ENCODE assay signal across 16 cellular contexts in genomic region chr3:195159117-195159818, GRCh38.
DNase-seq lines count a peak whose midpoint lies in the region; ATAC-seq, FAIRE-seq and TF ChIP-seq lines count a peak whose summit lies in the region.
"Had no signal": no experiment of that assay in that cellular context is flagged by ENCODE, and none has a peak within 500 bp of the region (broad histone marks: within the 10 kb centered on the region; RNA-seq: fewer than 3 reads in every experiment).

No MANE protein-coding gene starts in this region.

- ATAC-seq in Right ventricle myocardium superior (ENCODE audit: poor library complexity), result peak; percentile 69
- ATAC-seq in naive B cell (ENCODE audit: low read depth in 2 of 2), result no peak
- ATAC-seq in pancreas, result no peak
- ATAC-seq in HG02970 (IDR thresholded peaks at IDR 0.05; ENCODE audit: low FRiP score, unreplicated experiment), result no peak
- ATAC-seq: effector memory CD8-positive, alpha-beta T cell had no signal

- no peak for DNase-seq in SJCRH30
- DNase-seq in Right ventricle myocardium superior, result peak; percentile 75
- no peak for DNase-seq in naive B cell
- DNase-seq in pancreas, result no peak
- no peak for DNase-seq in GF-D8 (lab: John Stamatoyannopoulos, UW)
- DNase-seq: activated CD4-positive, alpha-beta T cell treated with anti-CD3 and anti-CD28 coated beads, Interleukin-2, amount 10 ng/mL, durations not matched to agents 7 days and 5 days; activated T-cell treated with anti-CD3 and anti-CD28 coated beads for 4 hours; effector memory CD8-positive, alpha-beta T cell; retina; stimulated activated CD4-positive, alpha-beta T cell treated with anti-CD3 and anti-CD28 coated beads, Interleukin-4, amount 100 ng/mL, for 4 hours had no signal

- 71% methylated on average over 10 of the region's 10 CpGs for WGBS in urinary bladder
- 88 to 93% methylated on average over 10 of the region's 10 CpGs for WGBS in pancreas, 2 donors

- H3K4me1 ChIP-seq in SJCRH30, result peaks cover 34% of the 10 kb centered on the region
- H3K4me1 ChIP-seq in urinary bladder (ENCODE audit: insufficient read depth), result no peaks in the 10 kb centered on the region
- H3K4me1 ChIP-seq in pancreas, result peaks cover 0 to 3% (median 0%) of the 10 kb centered on the region in 3 donors

- no peak for FAIRE-seq in pancreas (lab: Jason Lieb, UNC)
- FAIRE-seq: H54, urothelium cell line had no signal

- no peaks in the 10 kb centered on the region for H3K9me3 Mint-ChIP-seq in naive B cell
- H3K9me3 Mint-ChIP-seq: activated CD4-positive, alpha-beta T cell treated with anti-CD3 and anti-CD28 coated beads, Interleukin-2, amount 10 ng/mL, durations not matched to agents 7 days and 5 days; effector memory CD8-positive, alpha-beta T cell had no signal

- H3K36me3 Mint-ChIP-seq in naive B cell, result no peaks in the 10 kb centered on the region
- H3K36me3 Mint-ChIP-seq: activated naive CD8-positive, alpha-beta T cell had no signal

- intact Hi-C loops in Right ventricle myocardium superior (cut with DNase I), result no loop called here
- intact Hi-C loops in pancreas (cut with DNase I), result no loop called here

- no peak for TF ChIP-seq CTCF in pancreas (IDR thresholded peaks at IDR 0.05)

- H3K27ac ChIP-seq in SJCRH30, result peak overlapping the region; percentile 83
- peak overlapping the region; percentile 58 for H3K27ac ChIP-seq in urinary bladder (ENCODE audit: low read depth)
- H3K27ac ChIP-seq in pancreas, result no peak overlapping the region
- H3K27ac ChIP-seq: RWPE1 had no signal

- peak overlapping the region in 5 of 6 donors; percentile 43 to 96 (median 91) for H3K27ac Mint-ChIP-seq in naive B cell
- H3K27ac Mint-ChIP-seq: activated CD4-positive, alpha-beta T cell treated with anti-CD3 and anti-CD28 coated beads, Interleukin-2, amount 10 ng/mL, durations not matched to agents 7 days and 5 days; effector memory CD8-positive, alpha-beta T cell had no signal

- peaks cover 83 to 93% (median 87%) of the 10 kb centered on the region in 3 donors for H3K4me1 Mint-ChIP-seq in naive B cell

- H3K9me3 ChIP-seq in SJCRH30 (replicated peaks) (no peaks in the 10 kb centered on the region), pancreas (no peaks in the 10 kb centered on the region)

- no peaks in the 10 kb centered on the region for H3K27me3 Mint-ChIP-seq in naive B cell
- H3K27me3 Mint-ChIP-seq: activated CD4-positive, alpha-beta T cell treated with anti-CD3 and anti-CD28 coated beads, Interleukin-2, amount 10 ng/mL, durations not matched to agents 7 days and 5 days; activated naive CD8-positive, alpha-beta T cell; effector memory CD8-positive, alpha-beta T cell had no signal

- H3K4me3 ChIP-seq in SJCRH30 (no peak overlapping the region), urinary bladder (ENCODE audit: low read depth, low read length) (no peak overlapping the region), pancreas (no peak overlapping the region)

- H3K27me3 ChIP-seq in SJCRH30 (no peaks in the 10 kb centered on the region), pancreas (no peaks in the 10 kb centered on the region)

- H3K4me3 Mint-ChIP-seq in naive B cell, result peak overlapping the region in 2 of 8 donors; percentile 40 to 64
- H3K4me3 Mint-ChIP-seq: activated CD4-positive, alpha-beta T cell treated with anti-CD3 and anti-CD28 coated beads, Interleukin-2, amount 10 ng/mL, durations not matched to agents 7 days and 5 days; activated naive CD8-positive, alpha-beta T cell; effector memory CD8-positive, alpha-beta T cell had no signal

- H3K36me3 ChIP-seq in SJCRH30, result no peaks in the 10 kb centered on the region
- H3K36me3 ChIP-seq in urinary bladder (ENCODE audit: insufficient read depth), result no peaks in the 10 kb centered on the region
- H3K36me3 ChIP-seq in pancreas, result no peaks in the 10 kb centered on the region

Comparison
In these comparisons a context has a peak if more than half of its experiments do, and no peak if none do; other contexts are left out.
1. H3K27ac ChIP-seq: peak in SJCRH30 (single experiment) and urinary bladder (single experiment); none in pancreas (0 of 4).